Comparison of ENCODE assay signal across 8 cellular contexts in the genomic region with DNA sequence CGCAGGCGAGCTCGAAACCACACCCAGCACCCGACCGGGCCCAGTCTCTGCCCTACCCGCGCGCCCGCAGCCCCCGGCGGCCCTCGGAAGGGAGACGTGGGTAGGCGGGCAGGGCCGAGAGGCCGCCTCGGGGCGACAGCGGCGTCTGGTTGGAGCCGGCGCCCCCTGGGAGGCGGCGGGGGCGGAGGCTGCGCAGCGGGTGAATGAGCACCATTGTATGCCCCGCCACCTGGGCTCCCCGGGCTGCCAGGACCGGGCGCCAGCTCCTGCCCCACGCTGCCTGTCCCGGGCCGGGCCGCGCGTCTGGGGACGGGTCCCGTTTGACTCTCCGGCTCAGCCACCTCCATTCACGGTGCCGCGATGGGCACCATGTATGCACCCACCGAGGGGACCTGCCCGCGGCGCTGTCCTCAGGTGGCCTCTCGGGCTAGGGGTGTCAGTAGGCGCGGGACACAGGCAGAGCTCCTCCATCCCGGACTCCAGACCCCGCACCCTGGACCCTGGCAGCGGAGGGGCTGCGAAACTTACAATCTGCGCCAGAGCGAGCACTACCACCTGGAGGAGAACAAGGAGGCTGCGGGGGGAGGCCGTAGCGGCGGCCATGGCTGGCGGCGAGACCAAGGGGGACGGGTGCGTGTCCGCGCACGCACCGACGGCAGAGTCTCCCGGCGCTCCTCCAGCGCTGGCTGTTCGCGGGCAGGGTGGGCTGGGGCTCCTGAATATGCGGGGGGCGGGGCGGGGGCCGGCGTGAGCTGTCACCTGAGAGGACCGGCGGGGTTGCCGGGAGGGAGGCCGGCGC. TPM values are rescaled to one million over a fixed set of nuclear protein-coding genes. Genes with fewer than 3 reads are reported as not detected.
DNase-seq lines count a peak whose midpoint lies in the region; ATAC-seq and TF ChIP-seq lines count a peak whose summit lies in the region.

COL9A2 (minus strand) TSS at position 692 of the 799 bp plus-strand sequence; CDS start at position 603, 89 bp downstream.

- H3K27me3 Mint-ChIP-seq in GM23338 (ENCODE audit: insufficient read depth, low read depth, poor library complexity): peaks cover 51% of the 10 kb centered on the region
- peaks cover 13% of the 10 kb centered on the region for H3K27me3 Mint-ChIP-seq in activated naive CD8-positive, alpha-beta T cell treated with anti-CD3 and anti-CD28 coated beads, Interleukin-2, amount 50 U/mL, for 24 hours

- TF ChIP-seq RAD21 in SK-N-SH (IDR thresholded peaks at IDR 0.05; ENCODE audit: low read length): no peak

- no peaks in the 10 kb centered on the region for H3K27me3 ChIP-seq in A673 (replicated peaks; ENCODE audit: insufficient read depth, low read depth, low read length, poor library complexity)
- H3K27me3 ChIP-seq in GM23338 (ENCODE audit: insufficient read depth): peaks cover 76% of the 10 kb centered on the region
- H3K27me3 ChIP-seq in SK-N-SH (ENCODE audit: insufficient read depth): no peaks in the 10 kb centered on the region; the same call in 1 of the 2 replicates
- H3K27me3 ChIP-seq in hepatocyte: peaks cover 23% of the 10 kb centered on the region
- H3K27me3 ChIP-seq in rectal smooth muscle tissue (ENCODE audit: control insufficient read depth, insufficient read depth, low read length): peaks cover 21% of the 10 kb centered on the region

- peaks cover 12% of the 10 kb centered on the region for H3K4me1 ChIP-seq in A673 (ENCODE audit: insufficient read depth, low read length, poor library complexity, severe bottlenecking)
- H3K4me1 ChIP-seq in GM23338 (ENCODE audit: insufficient read depth): peaks cover 19% of the 10 kb centered on the region
- peaks cover 0 to 6% of the 10 kb centered on the region in 2 experiments; a peak in 1 of 4 replicates for H3K4me1 ChIP-seq in SK-N-SH (ENCODE audit: control insufficient read depth in 1 of 2, insufficient read depth in 2 of 2, low read depth in 1 of 2, low read length in 1 of 2)
- peaks cover 15% of the 10 kb centered on the region for H3K4me1 ChIP-seq in hepatocyte (ENCODE audit: insufficient read depth)
- H3K4me1 ChIP-seq in rectal smooth muscle tissue (ENCODE audit: control insufficient read depth, insufficient read depth, low read length): no peaks in the 10 kb centered on the region

- POLR2A ChIA-PET in A673 (lab: Charles Lee; ENCODE audit: low non-redundant PET): no interaction called here
- POLR2A ChIA-PET in SK-N-SH (lab: Yijun Ruan, JAX): interaction anchor here (1.4 kb wide), 1 partner anchor 22 kb away, joined by 5 read pairs; no protein-coding TSS in a partner anchor

- H3K27ac ChIP-seq in A673 (ENCODE audit: low read depth, low read length, poor library complexity, severe bottlenecking) (no peak within 1 kb of the TSS), GM23338 (ENCODE audit: low read depth) (no peak within 1 kb of the TSS), SK-N-SH (ENCODE audit: low read depth in 2 of 2, low read length in 1 of 2) (no peak within 1 kb of the TSS), hepatocyte (peak within 1 kb of the TSS; percentile 86), rectal smooth muscle tissue (ENCODE audit: low read depth, low read length) (no peak within 1 kb of the TSS)

- WGBS in SK-N-SH (ENCODE audit: low lambda C conversion rate): 27% methylated on average over 3 of the region's 84 CpGs
- WGBS in hepatocyte (ENCODE audit: low lambda C conversion rate, missing lambda C conversion rate): 2% methylated on average over 57 of the region's 84 CpGs

- H3K36me3 ChIP-seq in A673 (ENCODE audit: insufficient read depth, low read length, poor library complexity, severe bottlenecking): no peaks in the 10 kb centered on the region
- H3K36me3 ChIP-seq in GM23338 (ENCODE audit: insufficient read depth): no peaks in the 10 kb centered on the region
- H3K36me3 ChIP-seq in SK-N-SH (replicated peaks in 1 of 2; ENCODE audit: control insufficient read depth in 1 of 2, insufficient read depth in 2 of 2, low read length in 1 of 2): no peaks in the 10 kb centered on the region
- H3K36me3 ChIP-seq in hepatocyte (replicated peaks; ENCODE audit: insufficient read depth, low read depth): no peaks in the 10 kb centered on the region
- H3K36me3 ChIP-seq in rectal smooth muscle tissue (ENCODE audit: control insufficient read depth, insufficient read depth, low read length): no peaks in the 10 kb centered on the region

- peak; percentile 57 for DNase-seq in A673 (ENCODE audit: low spot score)
- DNase-seq in GM23338 (ENCODE audit: low spot score): peak; percentile 55
- peak; percentile 85 for DNase-seq in SK-N-SH
- peak; percentile 67 for DNase-seq in activated naive CD8-positive, alpha-beta T cell treated with anti-CD3 and anti-CD28 coated beads, Interleukin-2, amount 50 U/mL, for 24 hours
- peak; percentile 73 for DNase-seq in hepatocyte (ENCODE audit: low spot score)
- DNase-seq in amniotic stem cell (lab: John Stamatoyannopoulos, UW): no peak

- peaks cover 20% of the 10 kb centered on the region for H3K4me1 Mint-ChIP-seq in GM23338
- H3K4me1 Mint-ChIP-seq in activated naive CD8-positive, alpha-beta T cell treated with anti-CD3 and anti-CD28 coated beads, Interleukin-2, amount 50 U/mL, for 24 hours: peaks cover 36% of the 10 kb centered on the region

- no peaks in the 10 kb centered on the region for H3K9me2 ChIP-seq in GM23338 (ENCODE audit: insufficient read depth)
- no peaks in the 10 kb centered on the region for H3K9me2 ChIP-seq in SK-N-SH
- H3K9me2 ChIP-seq in hepatocyte (replicated peaks; ENCODE audit: insufficient read depth): no peaks in the 10 kb centered on the region

- peak within 1 kb of the TSS; percentile 72 for H3K4me3 Mint-ChIP-seq in GM23338
- H3K4me3 Mint-ChIP-seq in activated naive CD8-positive, alpha-beta T cell treated with anti-CD3 and anti-CD28 coated beads, Interleukin-2, amount 50 U/mL, for 24 hours: peak within 1 kb of the TSS; percentile 81

- H4K20me1 ChIP-seq in GM23338 (replicated peaks; ENCODE audit: insufficient read depth) (no peaks in the 10 kb centered on the region), SK-N-SH (ENCODE audit: insufficient read depth) (no peaks in the 10 kb centered on the region), hepatocyte (ENCODE audit: insufficient read depth, poor library complexity, severe bottlenecking) (no peaks in the 10 kb centered on the region)

- TF ChIP-seq CTCF in A673 (conservative IDR thresholded peaks at IDR 0.05; ENCODE audit: low read depth, low read length): no peak
- no peak for TF ChIP-seq CTCF in GM23338 (conservative IDR thresholded peaks at IDR 0.05; ENCODE audit: low read depth in 2 of 2)
- TF ChIP-seq CTCF in SK-N-SH (IDR thresholded peaks at IDR 0.05): no peak
- TF ChIP-seq CTCF in hepatocyte (IDR thresholded peaks at IDR 0.05; ENCODE audit: poor library complexity): peak; percentile 14

- H3K36me3 Mint-ChIP-seq in GM23338 (ENCODE audit: low read depth): no peaks in the 10 kb centered on the region; the same call in 2 of the 3 replicates
- no peaks in the 10 kb centered on the region for H3K36me3 Mint-ChIP-seq in activated naive CD8-positive, alpha-beta T cell treated with anti-CD3 and anti-CD28 coated beads, Interleukin-2, amount 50 U/mL, for 24 hours (ENCODE audit: low read depth)

- H2AFZ ChIP-seq in GM23338: peak within 1 kb of the TSS; percentile 97
- H2AFZ ChIP-seq in SK-N-SH (ENCODE audit: low read depth): peak within 1 kb of the TSS; percentile 88; the same call in 1 of the 2 replicates
- peak within 1 kb of the TSS; percentile 83 for H2AFZ ChIP-seq in hepatocyte

- no peaks in the 10 kb centered on the region for H3K9me3 ChIP-seq in A673 (ENCODE audit: low read depth, low read length, poor library complexity, severe bottlenecking)
- H3K9me3 ChIP-seq in SK-N-SH: no peaks in the 10 kb centered on the region
- H3K9me3 ChIP-seq in hepatocyte (ENCODE audit: low read depth): no peaks in the 10 kb centered on the region

- no TSS peak for BruUV-seq in A673 (replicated peaks; lab: Mats Ljungman, UMichigan)

- H3K9ac ChIP-seq in SK-N-SH: no peak within 1 kb of the TSS
- H3K9ac ChIP-seq in rectal smooth muscle tissue (ENCODE audit: low read length): peak within 1 kb of the TSS; percentile 56

- ATAC-seq in GM23338 (peak; percentile 22), HG02623 (IDR thresholded peaks at IDR 0.05; ENCODE audit: unreplicated experiment) (no peak)
- peak; percentile 57 for ATAC-seq in activated naive CD8-positive, alpha-beta T cell treated with anti-CD3 and anti-CD28 coated beads, Interleukin-2, amount 50 U/mL, for 24 hours

- no peak within 1 kb of the TSS for H3K27ac Mint-ChIP-seq in GM23338
- no peak within 1 kb of the TSS for H3K27ac Mint-ChIP-seq in activated naive CD8-positive, alpha-beta T cell treated with anti-CD3 and anti-CD28 coated beads, Interleukin-2, amount 50 U/mL, for 24 hours

- CTCF ChIA-PET in A673 (lab: Charles Lee) (interaction anchor here (0.6 to 1.5 kb wide), 2 partner anchors 22 to 48 kb away, joined by 5 to 8 read pairs; no protein-coding TSS in a partner anchor), SK-N-SH (lab: Yijun Ruan, JAX) (interaction anchor here (0.8 to 12.5 kb wide), 14 partner anchors 12 to 238 kb away, joined by 3 to 150 read pairs (median 6); no protein-coding TSS in a partner anchor)

- H3K4me3 ChIP-seq in A673 (ENCODE audit: low read depth, low read length, poor library complexity, severe bottlenecking): peak within 1 kb of the TSS; percentile 56
- peak within 1 kb of the TSS; percentile 72 for H3K4me3 ChIP-seq in GM23338
- peak within 1 kb of the TSS; percentile 44 to 48 for H3K4me3 ChIP-seq in SK-N-SH (ENCODE audit: low read depth in 2 of 2, low read length in 1 of 2)
- H3K4me3 ChIP-seq in hepatocyte: peak within 1 kb of the TSS; percentile 82
- peak within 1 kb of the TSS; percentile 68 for H3K4me3 ChIP-seq in rectal smooth muscle tissue (ENCODE audit: low read length)

- TF ChIP-seq EP300 in SK-N-SH (IDR thresholded peaks at IDR 0.05; ENCODE audit: borderline replicate concordance in 1 of 2, low read depth in 1 of 2, low read length in 1 of 2): no peak

- intact Hi-C loops in A673 (cut with micrococcal nuclease; ENCODE audit: unreplicated experiment): loop anchor here (5.0 kb wide), 1 partner anchor 86 kb away; no protein-coding TSS in a partner anchor

- no peaks in the 10 kb centered on the region for H3K9me3 Mint-ChIP-seq in GM23338
- no peaks in the 10 kb centered on the region for H3K9me3 Mint-ChIP-seq in activated naive CD8-positive, alpha-beta T cell treated with anti-CD3 and anti-CD28 coated beads, Interleukin-2, amount 50 U/mL, for 24 hours

- H3K4me2 ChIP-seq in GM23338: peak within 1 kb of the TSS; percentile 92
- peak within 1 kb of the TSS; percentile 65 for H3K4me2 ChIP-seq in SK-N-SH
- H3K4me2 ChIP-seq in hepatocyte: peak within 1 kb of the TSS; percentile 96

- H3F3A ChIP-seq in GM23338 (replicated peaks; ENCODE audit: low read depth) (no peaks in the 10 kb centered on the region), SK-N-SH (replicated peaks; ENCODE audit: insufficient read depth) (no peaks in the 10 kb centered on the region)

- no peaks in the 10 kb centered on the region for H3K79me2 ChIP-seq in GM23338 (replicated peaks; ENCODE audit: insufficient read depth)
- no peaks in the 10 kb centered on the region for H3K79me2 ChIP-seq in SK-N-SH (ENCODE audit: insufficient read depth)
- H3K79me2 ChIP-seq in hepatocyte: no peaks in the 10 kb centered on the region

RNA-seq across cellular contexts. Expression of gene COL9A2, which starts in this region (rescaled TPM):
- total RNA-seq in A673 (2021): 5.2 and 5.9 TPM in 2 replicates
- 2.8 and 9.1 TPM in 2 replicates for total RNA-seq in GM23338 (2014; rRNA removed; shearing (Covaris generic))
- polyA plus RNA-seq in GM23338 (2016; fragmentation: Nextera tagmentation; extraction: Ambion mirVana): 1.7 and 2.6 TPM in 2 replicates
- polyA plus RNA-seq in SK-N-SH (2012; rRNA removed): 0.63 and 0.94 TPM in 2 replicates
- polyA plus RNA-seq in SK-N-SH (2012; cell fraction: cytosol; rRNA removed): 0.44 and 0.56 TPM in 2 replicates
- polyA plus RNA-seq in SK-N-SH (2012; cell fraction: nucleus; rRNA removed): 1.2 and 1.4 TPM in 2 replicates
- total RNA-seq in hepatocyte: 13.3 and 20.6 TPM in 2 replicates
- polyA plus RNA-seq in hepatocyte: 24.9 and 33.5 TPM in 2 replicates
